19 cellular contexts compared by ENCODE assay signal in genomic region chr4:80803337-80803736, GRCh38.
DNase-seq lines count a peak whose midpoint lies in the region; ATAC-seq and TF ChIP-seq lines count a peak whose summit lies in the region.
"Had no signal": no experiment of that assay in that cellular context is flagged by ENCODE, and none has a peak within 500 bp of the region (broad histone marks: within the 10 kb centered on the region; RNA-seq: fewer than 3 reads in every experiment).

No MANE protein-coding gene starts in this region.

- no peaks in the 10 kb centered on the region for H3K27me3 Mint-ChIP-seq in activated naive CD8-positive, alpha-beta T cell treated with anti-CD3 and anti-CD28 coated beads, Interleukin-2, amount 10 ng/mL, durations not matched to agents 7 days and 5 days
- no peaks in the 10 kb centered on the region for H3K27me3 Mint-ChIP-seq in activated naive CD8-positive, alpha-beta T cell treated with anti-CD3 and anti-CD28 coated beads for 36 hours
- no peaks in the 10 kb centered on the region for H3K27me3 Mint-ChIP-seq in mesothelial cell of epicardium (ENCODE audit: low read depth)
- H3K27me3 Mint-ChIP-seq: CD4-positive, CD25-positive, alpha-beta regulatory T cell had no signal

- no peaks in the 10 kb centered on the region for H3K36me3 Mint-ChIP-seq in activated naive CD8-positive, alpha-beta T cell treated with anti-CD3 and anti-CD28 coated beads, Interleukin-2, amount 10 ng/mL, durations not matched to agents 7 days and 5 days
- H3K36me3 Mint-ChIP-seq in activated naive CD8-positive, alpha-beta T cell treated with anti-CD3 and anti-CD28 coated beads for 36 hours: no peaks in the 10 kb centered on the region
- H3K36me3 Mint-ChIP-seq in mesothelial cell of epicardium: no peaks in the 10 kb centered on the region
- H3K36me3 Mint-ChIP-seq: CD4-positive, CD25-positive, alpha-beta regulatory T cell; T-cell had no signal

- intact Hi-C loops in ovary (cut with DNase I): no loop called here

- no peaks in the 10 kb centered on the region for H3K4me1 Mint-ChIP-seq in activated naive CD8-positive, alpha-beta T cell treated with anti-CD3 and anti-CD28 coated beads, Interleukin-2, amount 10 ng/mL, durations not matched to agents 7 days and 5 days
- H3K4me1 Mint-ChIP-seq in activated naive CD8-positive, alpha-beta T cell treated with anti-CD3 and anti-CD28 coated beads for 36 hours: peaks cover 7% of the 10 kb centered on the region
- no peaks in the 10 kb centered on the region for H3K4me1 Mint-ChIP-seq in mesothelial cell of epicardium

- no peak overlapping the region for H3K27ac ChIP-seq in ovary
- H3K27ac ChIP-seq: Peyer's patch had no signal

- no peaks in the 10 kb centered on the region for H3K9me3 ChIP-seq in ovary
- H3K9me3 ChIP-seq: Caco-2, Peyer's patch had no signal

- TF ChIP-seq POLR2A in ovary (IDR thresholded peaks at IDR 0.05): no peak

- no peaks in the 10 kb centered on the region for H3K27me3 ChIP-seq in ovary
- H3K27me3 ChIP-seq: Peyer's patch had no signal

- no peak for DNase-seq in activated naive CD8-positive, alpha-beta T cell treated with anti-CD3 and anti-CD28 coated beads, Interleukin-2, amount 10 ng/mL, durations not matched to agents 7 days and 5 days
- no peak for DNase-seq in activated naive CD8-positive, alpha-beta T cell treated with anti-CD3 and anti-CD28 coated beads for 36 hours
- DNase-seq in OCI-M1 (lab: John Stamatoyannopoulos, UW) (peak; percentile 88), cerebellar nuclear complex (lab: John Stamatoyannopoulos, UW) (no peak), ovary (no peak), mesothelial cell of epicardium (ENCODE audit: low spot score in 2 of 2, unreplicated experiment in 2 of 2) (no peak)
- no peak for DNase-seq in stimulated activated CD4-positive, alpha-beta T cell treated with anti-CD3 and anti-CD28 coated beads, Interleukin-1b, Interleukin-23, amount 100 ng/mL, for 48 hours
- DNase-seq: Caco-2, DMS153, Karpas-422, MV-4-11, NCI-H1417 treated with DMSO at 0.1 percent for 48 hours, NCI-H1930, NCI-H2171, Peyer's patch, T-cell had no signal

- no peaks in the 10 kb centered on the region for H3K4me1 ChIP-seq in ovary (ENCODE audit: insufficient read depth)
- H3K4me1 ChIP-seq: Caco-2, Peyer's patch had no signal

- no peak overlapping the region for H3K4me3 Mint-ChIP-seq in activated naive CD8-positive, alpha-beta T cell treated with anti-CD3 and anti-CD28 coated beads, Interleukin-2, amount 10 ng/mL, durations not matched to agents 7 days and 5 days
- H3K4me3 Mint-ChIP-seq in activated naive CD8-positive, alpha-beta T cell treated with anti-CD3 and anti-CD28 coated beads for 36 hours: no peak overlapping the region
- H3K4me3 Mint-ChIP-seq in mesothelial cell of epicardium: no peak overlapping the region
- H3K4me3 Mint-ChIP-seq: CD4-positive, CD25-positive, alpha-beta regulatory T cell; T-cell had no signal

- no peak overlapping the region for H3K27ac Mint-ChIP-seq in activated naive CD8-positive, alpha-beta T cell treated with anti-CD3 and anti-CD28 coated beads, Interleukin-2, amount 10 ng/mL, durations not matched to agents 7 days and 5 days
- no peak overlapping the region for H3K27ac Mint-ChIP-seq in activated naive CD8-positive, alpha-beta T cell treated with anti-CD3 and anti-CD28 coated beads for 36 hours
- H3K27ac Mint-ChIP-seq in mesothelial cell of epicardium: no peak overlapping the region
- H3K27ac Mint-ChIP-seq: CD4-positive, CD25-positive, alpha-beta regulatory T cell; T-cell had no signal

- POLR2A ChIA-PET in activated naive CD8-positive, alpha-beta T cell treated with anti-CD3 and anti-CD28 coated beads, Interleukin-2, amount 10 ng/mL, durations not matched to agents 7 days and 5 days (lab: Charles Lee): no interaction called here

- peaks cover 3% of the 10 kb centered on the region for H3K9me3 Mint-ChIP-seq in activated naive CD8-positive, alpha-beta T cell treated with anti-CD3 and anti-CD28 coated beads, Interleukin-2, amount 10 ng/mL, durations not matched to agents 7 days and 5 days
- H3K9me3 Mint-ChIP-seq in activated naive CD8-positive, alpha-beta T cell treated with anti-CD3 and anti-CD28 coated beads for 36 hours: peaks cover 2% of the 10 kb centered on the region
- H3K9me3 Mint-ChIP-seq in mesothelial cell of epicardium: peaks cover 4% of the 10 kb centered on the region

- WGBS in ovary, 3 donors: 88 to 95% (median 92%) methylated on average over 1 of the region's 1 CpG

- TF ChIP-seq CTCF in ovary (IDR thresholded peaks at IDR 0.05): no peak
- TF ChIP-seq CTCF in mesothelial cell of epicardium (IDR thresholded peaks at IDR 0.05; ENCODE audit: unreplicated experiment): no peak

- no peak overlapping the region for H3K4me3 ChIP-seq in ovary
- H3K4me3 ChIP-seq: Peyer's patch had no signal

- H3K36me3 ChIP-seq in ovary: no peaks in the 10 kb centered on the region
- H3K36me3 ChIP-seq: Peyer's patch had no signal

- TF ChIP-seq EP300 in ovary (IDR thresholded peaks at IDR 0.05): no peak

- ATAC-seq in activated naive CD8-positive, alpha-beta T cell treated with anti-CD3 and anti-CD28 coated beads, Interleukin-2, amount 10 ng/mL, durations not matched to agents 7 days and 5 days (ENCODE audit: low read depth): peak; percentile 77
- peak; percentile 45 for ATAC-seq in HG03432 (IDR thresholded peaks at IDR 0.05; ENCODE audit: unreplicated experiment)
- ATAC-seq: Right ventricle myocardium inferior, T-cell had no signal
